10 cellular contexts compared by ENCODE assay signal in genomic region chr5:41794478-41794877, GRCh38.
DNase-seq lines count a peak whose midpoint lies in the region; ATAC-seq and TF ChIP-seq lines count a peak whose summit lies in the region.
"Had no signal": no experiment of that assay in that cellular context is flagged by ENCODE, and none has a peak within 500 bp of the region (broad histone marks: within the 10 kb centered on the region; RNA-seq: fewer than 3 reads in every experiment).

No MANE protein-coding gene starts in this region.

- TF ChIP-seq CTCF in PC-9 (conservative IDR thresholded peaks at IDR 0.05) (no peak), fibroblast of lung (conservative IDR thresholded peaks at IDR 0.05 in 1 of 2, IDR thresholded peaks at IDR 0.05 in 1 of 2; ENCODE audit: low read depth in 1 of 2, low read length in 2 of 2) (no peak)

- H3F3A ChIP-seq in PC-9 (ENCODE audit: insufficient read depth, low read depth): no peaks in the 10 kb centered on the region

- peak overlapping the region; percentile 78 for H3K14ac ChIP-seq in trophoblast cell (ENCODE audit: low read length)

- H3K18ac ChIP-seq in trophoblast cell (ENCODE audit: low read length): no peak overlapping the region

- peaks cover 30% of the 10 kb centered on the region for H3K36me3 Mint-ChIP-seq in T-helper 2 cell treated with Interferon-gamma antibody and Interleukin-4, amounts not matched to agents 5 μg/mL and 100 μg/mL, for 36 hours (ENCODE audit: low read depth)

- H3K9ac ChIP-seq in fibroblast of lung (ENCODE audit: insufficient read depth, low read length): no peak overlapping the region
- H3K9ac ChIP-seq in trophoblast cell (ENCODE audit: low read length): no peak overlapping the region

- POLR2A ChIA-PET in PC-9 (lab: Charles Lee; ENCODE audit: unreplicated experiment): interaction anchor here (0.5 to 0.6 kb wide), 2 partner anchors 37 to 144 kb away, joined by 3 read pairs; no protein-coding TSS in a partner anchor

- no TSS peak for BruUV-seq in PC-9 (replicated peaks; lab: Mats Ljungman, UMichigan)

- H2BK5ac ChIP-seq in trophoblast cell (ENCODE audit: low read depth, low read length, poor library complexity): peak overlapping the region; percentile 89

- H2AFZ ChIP-seq in PC-9 (peak overlapping the region; percentile 41), fibroblast of lung (ENCODE audit: low read length) (no peak overlapping the region), trophoblast cell (ENCODE audit: insufficient read depth, low read length, poor library complexity) (no peak overlapping the region)

- no CpG with 5 or more reads among the region's 4 CpGs for WGBS in trophoblast cell (ENCODE audit: extremely low coverage, insufficient coverage, insufficient read length)

- no peaks in the 10 kb centered on the region for H3K9me3 ChIP-seq in PC-9 (ENCODE audit: insufficient read depth, low read depth)
- H3K9me3 ChIP-seq in fibroblast of lung (ENCODE audit: control insufficient read depth, insufficient read depth, low read depth, low read length): no peaks in the 10 kb centered on the region
- no peaks in the 10 kb centered on the region for H3K9me3 ChIP-seq in trophoblast cell (ENCODE audit: insufficient read depth, low read depth, low read length)
- H3K9me3 ChIP-seq: lower lobe of right lung had no signal

- no peaks in the 10 kb centered on the region for H4K20me1 ChIP-seq in PC-9 (ENCODE audit: insufficient read depth)
- H4K20me1 ChIP-seq in fibroblast of lung (ENCODE audit: control insufficient read depth, extremely low read depth, insufficient read depth, low read length): no peaks in the 10 kb centered on the region

- H3K4me3 ChIP-seq in PC-9 (no peak overlapping the region), fibroblast of lung (replicated peaks in 1 of 4; ENCODE audit: control extremely low read depth in 1 of 4, insufficient read depth in 1 of 4, low read depth in 3 of 4, low read length in 4 of 4) (no peak overlapping the region), trophoblast cell (ENCODE audit: low read depth, low read length) (no peak overlapping the region)
- H3K4me3 ChIP-seq: lower lobe of right lung had no signal

- peak overlapping the region; percentile 24 for H3K4me2 ChIP-seq in PC-9
- peak overlapping the region; percentile 52 for H3K4me2 ChIP-seq in fibroblast of lung (ENCODE audit: extremely low read depth, insufficient read depth, low read length)
- peak overlapping the region; percentile 49 for H3K4me2 ChIP-seq in trophoblast cell (ENCODE audit: low read length)

- H3K79me2 ChIP-seq in PC-9 (ENCODE audit: low read depth) (no peaks in the 10 kb centered on the region), fibroblast of lung (ENCODE audit: control insufficient read depth, insufficient read depth, low read length) (no peaks in the 10 kb centered on the region), trophoblast cell (ENCODE audit: control insufficient read depth, insufficient read depth, low read length, poor library complexity) (no peaks in the 10 kb centered on the region)

- H3K27ac Mint-ChIP-seq in T-helper 2 cell treated with Interferon-gamma antibody and Interleukin-4, amounts not matched to agents 5 μg/mL and 100 μg/mL, for 36 hours: no peak overlapping the region
- H3K27ac Mint-ChIP-seq: activated naive CD4-positive, alpha-beta T cell treated with anti-CD3 and anti-CD28 coated beads for 36 hours had no signal

- H3K79me1 ChIP-seq in trophoblast cell (ENCODE audit: low read length): peaks cover 12% of the 10 kb centered on the region

- H3K23ac ChIP-seq in trophoblast cell (ENCODE audit: low read length): no peak overlapping the region

- peak overlapping the region; percentile 82 for H2BK12ac ChIP-seq in trophoblast cell (ENCODE audit: low read length)

- no peaks in the 10 kb centered on the region for H3K9me2 ChIP-seq in PC-9 (ENCODE audit: insufficient read depth)

- ATAC-seq in HG03280 (IDR thresholded peaks at IDR 0.05; ENCODE audit: unreplicated experiment): no peak
- ATAC-seq in GM19463 (IDR thresholded peaks at IDR 0.05; ENCODE audit: unreplicated experiment): no peak

- H3K27me3 ChIP-seq in PC-9 (ENCODE audit: insufficient read depth, low read depth) (no peaks in the 10 kb centered on the region), fibroblast of lung (ENCODE audit: control insufficient read depth, insufficient read depth, low read length) (no peaks in the 10 kb centered on the region), trophoblast cell (ENCODE audit: insufficient read depth, low read length) (no peaks in the 10 kb centered on the region)

- H3K27me3 Mint-ChIP-seq in T-helper 2 cell treated with Interferon-gamma antibody and Interleukin-4, amounts not matched to agents 5 μg/mL and 100 μg/mL, for 36 hours (ENCODE audit: low read depth): no peaks in the 10 kb centered on the region

- H3K27ac ChIP-seq in PC-9 (peak overlapping the region; percentile 36), fibroblast of lung (ENCODE audit: insufficient read depth, low read length) (peak overlapping the region; percentile 1), trophoblast cell (ENCODE audit: low read depth, low read length) (peak overlapping the region; percentile 97)
- H3K27ac ChIP-seq: lower lobe of right lung had no signal

- H2BK120ac ChIP-seq in trophoblast cell (ENCODE audit: insufficient read depth, low read length, poor library complexity): peak overlapping the region; percentile 78

- no peak overlapping the region for H4K12ac ChIP-seq in trophoblast cell (ENCODE audit: low read depth, low read length)

- no peak overlapping the region for H4K8ac ChIP-seq in trophoblast cell (ENCODE audit: low read depth, low read length)

- no peaks in the 10 kb centered on the region for H3K9me3 Mint-ChIP-seq in T-helper 2 cell treated with Interferon-gamma antibody and Interleukin-4, amounts not matched to agents 5 μg/mL and 100 μg/mL, for 36 hours
- H3K9me3 Mint-ChIP-seq: activated naive CD4-positive, alpha-beta T cell treated with anti-CD3 and anti-CD28 coated beads for 36 hours had no signal

- no peak overlapping the region for H3K4me3 Mint-ChIP-seq in T-helper 2 cell treated with Interferon-gamma antibody and Interleukin-4, amounts not matched to agents 5 μg/mL and 100 μg/mL, for 36 hours
- H3K4me3 Mint-ChIP-seq: activated naive CD4-positive, alpha-beta T cell treated with anti-CD3 and anti-CD28 coated beads for 36 hours had no signal

- intact Hi-C loops in PC-9 (cut with micrococcal nuclease; ENCODE audit: unreplicated experiment): loop anchor here (5.0 kb wide), 1 partner anchor 128 kb away; no protein-coding TSS in a partner anchor

- CTCF ChIA-PET in PC-9 (lab: Charles Lee): interaction anchor here (0.5 kb wide), 1 partner anchor 19 kb away, joined by 3 read pairs; no protein-coding TSS in a partner anchor

- H4K91ac ChIP-seq in trophoblast cell (ENCODE audit: low read depth, low read length): peak overlapping the region; percentile 97

- H3K4ac ChIP-seq in trophoblast cell (ENCODE audit: low read depth, low read length): no peak overlapping the region

- H3K36me3 ChIP-seq in PC-9 (ENCODE audit: low read depth) (no peaks in the 10 kb centered on the region), fibroblast of lung (ENCODE audit: control insufficient read depth, insufficient read depth, low read length) (no peaks in the 10 kb centered on the region), trophoblast cell (ENCODE audit: control insufficient read depth in 1 of 2, insufficient read depth in 2 of 2, low read length in 2 of 2) (no peaks in the 10 kb centered on the region)
- H3K36me3 ChIP-seq: lower lobe of right lung had no signal

- H2AK5ac ChIP-seq in trophoblast cell (ENCODE audit: low read length): no peak overlapping the region

- H3K4me1 Mint-ChIP-seq in T-helper 2 cell treated with Interferon-gamma antibody and Interleukin-4, amounts not matched to agents 5 μg/mL and 100 μg/mL, for 36 hours (ENCODE audit: low read depth): peaks cover 4% of the 10 kb centered on the region

- DNase-seq in GM04504 (ENCODE audit: low read depth) (peak; percentile 68), PC-9 (peak; percentile 36 to 66), fibroblast of lung (ENCODE audit: low read depth in 2 of 2) (peak; percentile 93 to 99), trophoblast cell (peak; percentile 2 to 53), ecto neural progenitor cell (ENCODE audit: low spot score) (no peak)
- no peak for DNase-seq in T-helper 2 cell treated with Interferon-gamma antibody and Interleukin-4, amounts not matched to agents 5 μg/mL and 100 μg/mL, for 36 hours (ENCODE audit: low spot score)
- DNase-seq: activated naive CD4-positive, alpha-beta T cell treated with anti-CD3 and anti-CD28 coated beads for 36 hours; lower lobe of right lung had no signal

- H3K4me1 ChIP-seq in PC-9 (replicated peaks; ENCODE audit: insufficient read depth): peaks cover 12% of the 10 kb centered on the region
- peaks cover 21% of the 10 kb centered on the region for H3K4me1 ChIP-seq in fibroblast of lung (ENCODE audit: control insufficient read depth, extremely low read depth, insufficient read depth, low read length)
- H3K4me1 ChIP-seq in trophoblast cell (ENCODE audit: control insufficient read depth in 1 of 2, insufficient read depth in 2 of 2, low read length in 2 of 2): peaks cover 6 to 8% of the 10 kb centered on the region in 2 experiments
- H3K4me1 ChIP-seq: lower lobe of right lung had no signal

Comparison
In these comparisons a context has a peak if more than half of its experiments do, and no peak if none do; other contexts are left out.
1. DNase-seq: peak in GM04504 (single experiment), PC-9 (2 of 2), fibroblast of lung (2 of 2) and trophoblast cell (2 of 2); none in T-helper 2 cell treated with Interferon-gamma antibody and Interleukin-4, amounts not matched to agents 5 μg/mL and 100 μg/mL, for 36 hours (single experiment) and ecto neural progenitor cell (single experiment).
2. H3K27ac ChIP-seq: peak in every context shown above with its lines; median percentile 97 in trophoblast cell; 36 in PC-9; 1 in fibroblast of lung.
3. Peak in every context shown above with its lines, with median percentiles within 50 percentile points of each other: H3K4me2 ChIP-seq.